In genomic region chr7:98731651-98732050, GRCh38 we compare ENCODE assay signal across 7 cellular contexts.
"Had no signal": no experiment of that assay in that cellular context is flagged by ENCODE, and none has a peak within 500 bp of the region (broad histone marks: within the 10 kb centered on the region; RNA-seq: fewer than 3 reads in every experiment).

No MANE protein-coding gene starts in this region.

- H3K4me3 ChIP-seq: GM23248 had no signal

- H3K9ac ChIP-seq: GM23248 had no signal

- H3K27ac ChIP-seq: GM23248, HL-60 had no signal

- H2AFZ ChIP-seq: GM23248 had no signal

- DNase-seq: GM23248, GOT3, H9, HCEC 1CT, KBM-7 had no signal

- ATAC-seq: HepG2 had no signal
